17 cellular contexts compared by ENCODE assay signal in the genomic region with DNA sequence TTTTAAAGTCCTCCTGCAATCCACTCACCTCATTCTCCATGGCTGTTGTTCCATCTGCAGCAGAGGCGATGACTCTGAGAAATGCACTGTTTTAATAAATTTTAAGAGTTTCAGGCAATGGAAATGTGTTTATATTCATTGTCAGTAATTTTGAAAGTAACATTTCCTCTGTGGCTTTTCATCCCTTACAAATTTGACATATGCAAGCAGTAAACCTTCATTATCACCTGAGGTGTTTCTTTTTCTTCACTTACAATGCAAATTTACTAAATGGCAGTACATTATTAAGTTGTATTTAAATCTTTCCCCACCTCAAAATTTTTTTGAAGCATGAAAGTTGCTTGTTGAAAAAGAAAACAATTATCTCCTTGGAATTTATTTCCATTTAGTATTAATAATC.
DNase-seq lines count a peak whose midpoint lies in the region; ATAC-seq and TF ChIP-seq lines count a peak whose summit lies in the region.
"Had no signal": no experiment of that assay in that cellular context is flagged by ENCODE, and none has a peak within 500 bp of the region (broad histone marks: within the 10 kb centered on the region; RNA-seq: fewer than 3 reads in every experiment).

No MANE protein-coding gene starts in this region.

- H3F3A ChIP-seq in PC-9 (ENCODE audit: insufficient read depth, low read depth): no peaks in the 10 kb centered on the region

- H3K36me3 ChIP-seq in OCI-LY3 (replicated peaks; ENCODE audit: low read depth, low read length): peaks cover 3% of the 10 kb centered on the region
- H3K36me3 ChIP-seq in PC-9 (ENCODE audit: low read depth): no peaks in the 10 kb centered on the region

- DNase-seq in natural killer cell treated with Interleukin-12 subunit alpha and Interleukin-12 subunit beta and Interleukin-15 and Interleukin-18, amount 100 ng/mL, for 72 hours (ENCODE audit: low spot score): no peak
- DNase-seq in natural killer cell: no peak
- DNase-seq in DMS53 (lab: John Stamatoyannopoulos, UW): no peak
- DNase-seq in PC-9: no peak
- DNase-seq: AML-193; Caco-2; CD4-positive, alpha-beta T cell; DMS79; GDM1; H9; KG1 had no signal

- no peak overlapping the region for H3K27ac Mint-ChIP-seq in natural killer cell treated with Interleukin-12 subunit alpha and Interleukin-12 subunit beta and Interleukin-15 and Interleukin-18, amount 100 ng/mL, for 72 hours
- no peak overlapping the region for H3K27ac Mint-ChIP-seq in natural killer cell
- H3K27ac Mint-ChIP-seq: CD4-positive, alpha-beta T cell; H9 had no signal

- H3K27me3 ChIP-seq in OCI-LY3 (ENCODE audit: low read depth, low read length) (no peaks in the 10 kb centered on the region), PC-9 (ENCODE audit: insufficient read depth, low read depth) (no peaks in the 10 kb centered on the region)

- H3K27ac ChIP-seq in OCI-LY3 (ENCODE audit: low read length) (peak overlapping the region; percentile 52; the same call in 1 of the 2 replicates), PC-9 (no peak overlapping the region)
- H3K27ac ChIP-seq: 22Rv1, A549, C4-2B had no signal

- TF ChIP-seq CTCF in natural killer cell (IDR thresholded peaks at IDR 0.05) (no peak), OCI-LY3 (IDR thresholded peaks at IDR 0.05; ENCODE audit: low read depth, low read length) (no peak), PC-9 (conservative IDR thresholded peaks at IDR 0.05) (no peak)

- H3K4me3 ChIP-seq in OCI-LY3 (ENCODE audit: low read length): peak overlapping the region; percentile 31
- H3K4me3 ChIP-seq in PC-9: no peak overlapping the region
- H3K4me3 ChIP-seq: A549 had no signal

- no peaks in the 10 kb centered on the region for H3K36me3 Mint-ChIP-seq in natural killer cell treated with Interleukin-12 subunit alpha and Interleukin-12 subunit beta and Interleukin-15 and Interleukin-18, amount 100 ng/mL, for 72 hours
- no peaks in the 10 kb centered on the region for H3K36me3 Mint-ChIP-seq in natural killer cell

- peak overlapping the region; percentile 27 for H3K4me3 Mint-ChIP-seq in natural killer cell treated with Interleukin-12 subunit alpha and Interleukin-12 subunit beta and Interleukin-15 and Interleukin-18, amount 100 ng/mL, for 72 hours
- H3K4me3 Mint-ChIP-seq in natural killer cell: no peak overlapping the region
- H3K4me3 Mint-ChIP-seq: CD4-positive, alpha-beta T cell; H9 had no signal

- H2AFZ ChIP-seq in OCI-LY3 (ENCODE audit: low read depth, low read length): no peak overlapping the region
- H2AFZ ChIP-seq in PC-9: no peak overlapping the region

- CTCF ChIA-PET in PC-9 (lab: Charles Lee): no interaction called here

- H3K27me3 Mint-ChIP-seq in natural killer cell treated with Interleukin-12 subunit alpha and Interleukin-12 subunit beta and Interleukin-15 and Interleukin-18, amount 100 ng/mL, for 72 hours: peaks cover 15 to 22% of the 10 kb centered on the region in 2 donors
- H3K27me3 Mint-ChIP-seq in natural killer cell (ENCODE audit: low read depth in 2 of 2): peaks cover 5 to 14% of the 10 kb centered on the region in 2 donors

- H3K4me1 ChIP-seq in OCI-LY3 (ENCODE audit: low read length): peaks cover 29% of the 10 kb centered on the region
- H3K4me1 ChIP-seq in PC-9 (replicated peaks; ENCODE audit: insufficient read depth): peaks cover 18% of the 10 kb centered on the region
- H3K4me1 ChIP-seq: A549, Caco-2 had no signal

- H3K9me3 ChIP-seq in OCI-LY3 (ENCODE audit: insufficient read depth, low read length) (peaks cover 7% of the 10 kb centered on the region; the same call in 1 of the 2 replicates), PC-9 (ENCODE audit: insufficient read depth, low read depth) (peaks cover 18% of the 10 kb centered on the region)
- H3K9me3 ChIP-seq: Caco-2 had no signal

- H4K20me1 ChIP-seq in OCI-LY3 (ENCODE audit: insufficient read depth, low read length): no peaks in the 10 kb centered on the region
- H4K20me1 ChIP-seq in PC-9 (ENCODE audit: insufficient read depth): no peaks in the 10 kb centered on the region

- peaks cover 0 to 3% of the 10 kb centered on the region in 2 donors for H3K4me1 Mint-ChIP-seq in natural killer cell treated with Interleukin-12 subunit alpha and Interleukin-12 subunit beta and Interleukin-15 and Interleukin-18, amount 100 ng/mL, for 72 hours (ENCODE audit: low read depth in 2 of 2)
- H3K4me1 Mint-ChIP-seq in natural killer cell: peaks cover 0 to 4% of the 10 kb centered on the region in 2 donors

- no peaks in the 10 kb centered on the region for H3K9me2 ChIP-seq in PC-9 (ENCODE audit: insufficient read depth)

- H3K9me3 Mint-ChIP-seq in natural killer cell treated with Interleukin-12 subunit alpha and Interleukin-12 subunit beta and Interleukin-15 and Interleukin-18, amount 100 ng/mL, for 72 hours: no peaks in the 10 kb centered on the region
- H3K9me3 Mint-ChIP-seq in natural killer cell: no peaks in the 10 kb centered on the region
- H3K9me3 Mint-ChIP-seq: CD4-positive, alpha-beta T cell had no signal

- BruUV-seq in PC-9 (replicated peaks; lab: Mats Ljungman, UMichigan): no TSS peak

- H3K79me2 ChIP-seq in OCI-LY3 (ENCODE audit: low read length): no peaks in the 10 kb centered on the region
- H3K79me2 ChIP-seq in PC-9 (ENCODE audit: low read depth): no peaks in the 10 kb centered on the region

- no peak overlapping the region for H3K9ac ChIP-seq in OCI-LY3 (ENCODE audit: low read length)

- no peak for ATAC-seq in natural killer cell treated with Interleukin-12 subunit alpha and Interleukin-12 subunit beta and Interleukin-15 and Interleukin-18, amount 100 ng/mL, for 72 hours
- ATAC-seq in natural killer cell (no peak), GM21786 (IDR thresholded peaks at IDR 0.05; ENCODE audit: unreplicated experiment) (peak; percentile 41), GM19351 (IDR thresholded peaks at IDR 0.05; ENCODE audit: unreplicated experiment) (no peak)
- ATAC-seq: A549 had no signal

- intact Hi-C loops in natural killer cell (cut with micrococcal nuclease) (no loop called here), PC-9 (cut with micrococcal nuclease; ENCODE audit: unreplicated experiment) (no loop called here)

- POLR2A ChIA-PET in PC-9 (lab: Charles Lee; ENCODE audit: unreplicated experiment): interaction anchor here (0.6 kb wide), 1 partner anchor 10 kb away, joined by 7 read pairs; no protein-coding TSS in a partner anchor

- H3K4me2 ChIP-seq in OCI-LY3 (ENCODE audit: low read length): peak overlapping the region; percentile 59
- H3K4me2 ChIP-seq in PC-9: no peak overlapping the region
- H3K4me2 ChIP-seq: A549 had no signal
